In the genomic region with DNA sequence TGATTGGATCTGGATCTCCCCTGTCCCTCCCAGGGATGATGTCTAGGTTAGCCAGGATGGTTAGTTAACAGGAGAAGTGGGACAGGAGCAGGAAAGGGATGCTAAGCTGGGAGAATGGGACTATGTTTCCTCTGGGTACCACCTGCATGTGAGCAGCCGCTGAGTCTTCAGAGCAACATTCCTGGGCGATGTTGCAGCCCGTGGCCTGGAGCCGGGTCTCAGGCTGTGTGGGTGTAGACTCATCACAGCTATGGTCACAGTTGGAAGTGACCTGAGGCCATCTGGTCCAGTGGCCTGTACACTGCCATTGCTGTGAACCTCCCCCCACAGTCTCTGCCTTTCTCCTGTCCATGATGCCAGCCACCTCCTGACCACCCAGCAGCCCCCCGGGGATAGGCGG, we compare ENCODE assay signal across 21 cellular contexts.
"Had no signal": no experiment of that assay in that cellular context is flagged by ENCODE, and none has a peak within 500 bp of the region (broad histone marks: within the 10 kb centered on the region; RNA-seq: fewer than 3 reads in every experiment).

No MANE protein-coding gene starts in this region.

- H3K27ac Mint-ChIP-seq: activated CD4-positive, alpha-beta T cell treated with anti-CD3 and anti-CD28 coated beads, Interleukin-2, amount 10 ng/mL, durations not matched to agents 24 days and 14 days; activated CD8-positive, alpha-beta T cell treated with anti-CD3 and anti-CD28 coated beads for 36 hours; activated T-helper 17 cell treated with anti-CD3 and anti-CD28 coated beads, Interleukin-2, amount 50 U/mL, for 72 hours; progenitor cell of endocrine pancreas; stimulated activated naive CD8-positive, alpha-beta T cell treated with anti-CD3 and anti-CD28 coated beads, Interleukin-15, amount 100 ng/mL, for 72 hours had no signal

- H3K27me3 Mint-ChIP-seq: activated CD4-positive, alpha-beta T cell treated with anti-CD3 and anti-CD28 coated beads, Interleukin-2, amount 10 ng/mL, durations not matched to agents 24 days and 14 days; activated T-helper 17 cell treated with anti-CD3 and anti-CD28 coated beads, Interleukin-2, amount 50 U/mL, for 72 hours; naive B cell; progenitor cell of endocrine pancreas had no signal

- H3K36me3 Mint-ChIP-seq: naive B cell had no signal

- H3K9me3 ChIP-seq: transverse colon had no signal

- DNase-seq: activated CD4-positive, alpha-beta T cell treated with anti-CD3 and anti-CD28 coated beads, Interleukin-2, amount 10 ng/mL, durations not matched to agents 24 days and 14 days; activated CD8-positive, alpha-beta T cell treated with anti-CD3 and anti-CD28 coated beads for 36 hours; activated naive CD4-positive, alpha-beta T cell; activated naive CD8-positive, alpha-beta T cell treated with anti-CD3 and anti-CD28 coated beads, Interleukin-2, amount 10 ng/mL, durations not matched to agents 7 days and 5 days; activated T-cell treated with anti-CD3 and anti-CD28 coated beads, Interleukin-2, amount 50 U/mL, for 1 hour; body of pancreas; dorsolateral prefrontal cortex; foreskin keratinocyte; glutamatergic neuron; hypothalamus; kidney; left lung; naive B cell; stimulated activated CD4-positive, alpha-beta T cell treated with anti-CD3 and anti-CD28 coated beads, Interleukin-2, amount 100 ng/mL, for 24 hours; stimulated activated naive CD8-positive, alpha-beta T cell treated with anti-CD3 and anti-CD28 coated beads, Interleukin-15, amount 100 ng/mL, for 72 hours; T-helper 9 cell; transverse colon had no signal

- H3K4me3 Mint-ChIP-seq: activated CD4-positive, alpha-beta T cell treated with anti-CD3 and anti-CD28 coated beads, Interleukin-2, amount 10 ng/mL, durations not matched to agents 24 days and 14 days; activated CD8-positive, alpha-beta T cell treated with anti-CD3 and anti-CD28 coated beads for 36 hours; activated naive CD8-positive, alpha-beta T cell treated with anti-CD3 and anti-CD28 coated beads, Interleukin-2, amount 10 ng/mL, durations not matched to agents 7 days and 5 days; activated T-helper 17 cell treated with anti-CD3 and anti-CD28 coated beads, Interleukin-2, amount 50 U/mL, for 72 hours; naive B cell; neural crest cell; stimulated activated naive CD8-positive, alpha-beta T cell treated with anti-CD3 and anti-CD28 coated beads, Interleukin-15, amount 100 ng/mL, for 72 hours had no signal

- H3K9me3 Mint-ChIP-seq: activated T-helper 17 cell treated with anti-CD3 and anti-CD28 coated beads, Interleukin-2, amount 50 U/mL, for 72 hours; stimulated activated naive CD8-positive, alpha-beta T cell treated with anti-CD3 and anti-CD28 coated beads, Interleukin-15, amount 100 ng/mL, for 72 hours had no signal

- ATAC-seq: activated CD8-positive, alpha-beta T cell treated with anti-CD3 and anti-CD28 coated beads for 36 hours; activated T-helper 17 cell treated with anti-CD3 and anti-CD28 coated beads, Interleukin-2, amount 50 U/mL, for 72 hours; body of pancreas; foreskin keratinocyte; left lung; stimulated activated naive CD8-positive, alpha-beta T cell treated with anti-CD3 and anti-CD28 coated beads, Interleukin-15, amount 100 ng/mL, for 72 hours had no signal

- FAIRE-seq: colon, kidney had no signal
